Comparison of ENCODE assay signal across 1 cellular context in the genomic region with DNA sequence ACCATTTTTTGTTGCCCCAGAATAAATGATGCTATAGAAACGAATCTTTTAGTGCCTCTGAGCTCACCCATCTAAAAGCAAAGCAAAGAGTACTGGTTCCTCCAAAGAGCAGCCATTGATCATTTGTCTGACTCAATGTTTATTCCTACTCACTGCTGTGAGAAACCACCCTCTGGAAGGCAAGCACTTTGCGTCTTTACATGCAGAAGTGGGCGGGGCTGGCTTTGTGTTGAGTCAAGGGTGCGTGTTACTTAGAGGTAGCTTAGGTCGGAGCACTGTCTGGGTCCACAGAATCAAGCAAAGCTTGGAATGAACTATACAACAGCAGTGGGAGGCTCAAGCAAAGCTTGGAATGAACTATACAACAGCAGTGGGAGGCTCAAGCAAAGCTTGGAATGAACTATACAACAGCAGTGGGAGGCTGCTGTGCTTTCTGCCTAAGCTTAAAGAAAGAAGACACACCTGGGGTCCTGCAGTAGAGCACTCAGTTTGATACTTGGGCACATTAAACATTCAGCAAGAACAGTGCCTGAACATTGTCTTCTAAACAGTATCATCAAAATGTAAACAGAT.
TF ChIP-seq lines count a peak whose summit lies in the region.

No MANE protein-coding gene starts in this region.

TF ChIP-seq in GM23338, 12 proteins besides CTCF, POLR2A, EP300 and RAD21 (continued from another document):
- TF ChIP-seq, protein P1, sequence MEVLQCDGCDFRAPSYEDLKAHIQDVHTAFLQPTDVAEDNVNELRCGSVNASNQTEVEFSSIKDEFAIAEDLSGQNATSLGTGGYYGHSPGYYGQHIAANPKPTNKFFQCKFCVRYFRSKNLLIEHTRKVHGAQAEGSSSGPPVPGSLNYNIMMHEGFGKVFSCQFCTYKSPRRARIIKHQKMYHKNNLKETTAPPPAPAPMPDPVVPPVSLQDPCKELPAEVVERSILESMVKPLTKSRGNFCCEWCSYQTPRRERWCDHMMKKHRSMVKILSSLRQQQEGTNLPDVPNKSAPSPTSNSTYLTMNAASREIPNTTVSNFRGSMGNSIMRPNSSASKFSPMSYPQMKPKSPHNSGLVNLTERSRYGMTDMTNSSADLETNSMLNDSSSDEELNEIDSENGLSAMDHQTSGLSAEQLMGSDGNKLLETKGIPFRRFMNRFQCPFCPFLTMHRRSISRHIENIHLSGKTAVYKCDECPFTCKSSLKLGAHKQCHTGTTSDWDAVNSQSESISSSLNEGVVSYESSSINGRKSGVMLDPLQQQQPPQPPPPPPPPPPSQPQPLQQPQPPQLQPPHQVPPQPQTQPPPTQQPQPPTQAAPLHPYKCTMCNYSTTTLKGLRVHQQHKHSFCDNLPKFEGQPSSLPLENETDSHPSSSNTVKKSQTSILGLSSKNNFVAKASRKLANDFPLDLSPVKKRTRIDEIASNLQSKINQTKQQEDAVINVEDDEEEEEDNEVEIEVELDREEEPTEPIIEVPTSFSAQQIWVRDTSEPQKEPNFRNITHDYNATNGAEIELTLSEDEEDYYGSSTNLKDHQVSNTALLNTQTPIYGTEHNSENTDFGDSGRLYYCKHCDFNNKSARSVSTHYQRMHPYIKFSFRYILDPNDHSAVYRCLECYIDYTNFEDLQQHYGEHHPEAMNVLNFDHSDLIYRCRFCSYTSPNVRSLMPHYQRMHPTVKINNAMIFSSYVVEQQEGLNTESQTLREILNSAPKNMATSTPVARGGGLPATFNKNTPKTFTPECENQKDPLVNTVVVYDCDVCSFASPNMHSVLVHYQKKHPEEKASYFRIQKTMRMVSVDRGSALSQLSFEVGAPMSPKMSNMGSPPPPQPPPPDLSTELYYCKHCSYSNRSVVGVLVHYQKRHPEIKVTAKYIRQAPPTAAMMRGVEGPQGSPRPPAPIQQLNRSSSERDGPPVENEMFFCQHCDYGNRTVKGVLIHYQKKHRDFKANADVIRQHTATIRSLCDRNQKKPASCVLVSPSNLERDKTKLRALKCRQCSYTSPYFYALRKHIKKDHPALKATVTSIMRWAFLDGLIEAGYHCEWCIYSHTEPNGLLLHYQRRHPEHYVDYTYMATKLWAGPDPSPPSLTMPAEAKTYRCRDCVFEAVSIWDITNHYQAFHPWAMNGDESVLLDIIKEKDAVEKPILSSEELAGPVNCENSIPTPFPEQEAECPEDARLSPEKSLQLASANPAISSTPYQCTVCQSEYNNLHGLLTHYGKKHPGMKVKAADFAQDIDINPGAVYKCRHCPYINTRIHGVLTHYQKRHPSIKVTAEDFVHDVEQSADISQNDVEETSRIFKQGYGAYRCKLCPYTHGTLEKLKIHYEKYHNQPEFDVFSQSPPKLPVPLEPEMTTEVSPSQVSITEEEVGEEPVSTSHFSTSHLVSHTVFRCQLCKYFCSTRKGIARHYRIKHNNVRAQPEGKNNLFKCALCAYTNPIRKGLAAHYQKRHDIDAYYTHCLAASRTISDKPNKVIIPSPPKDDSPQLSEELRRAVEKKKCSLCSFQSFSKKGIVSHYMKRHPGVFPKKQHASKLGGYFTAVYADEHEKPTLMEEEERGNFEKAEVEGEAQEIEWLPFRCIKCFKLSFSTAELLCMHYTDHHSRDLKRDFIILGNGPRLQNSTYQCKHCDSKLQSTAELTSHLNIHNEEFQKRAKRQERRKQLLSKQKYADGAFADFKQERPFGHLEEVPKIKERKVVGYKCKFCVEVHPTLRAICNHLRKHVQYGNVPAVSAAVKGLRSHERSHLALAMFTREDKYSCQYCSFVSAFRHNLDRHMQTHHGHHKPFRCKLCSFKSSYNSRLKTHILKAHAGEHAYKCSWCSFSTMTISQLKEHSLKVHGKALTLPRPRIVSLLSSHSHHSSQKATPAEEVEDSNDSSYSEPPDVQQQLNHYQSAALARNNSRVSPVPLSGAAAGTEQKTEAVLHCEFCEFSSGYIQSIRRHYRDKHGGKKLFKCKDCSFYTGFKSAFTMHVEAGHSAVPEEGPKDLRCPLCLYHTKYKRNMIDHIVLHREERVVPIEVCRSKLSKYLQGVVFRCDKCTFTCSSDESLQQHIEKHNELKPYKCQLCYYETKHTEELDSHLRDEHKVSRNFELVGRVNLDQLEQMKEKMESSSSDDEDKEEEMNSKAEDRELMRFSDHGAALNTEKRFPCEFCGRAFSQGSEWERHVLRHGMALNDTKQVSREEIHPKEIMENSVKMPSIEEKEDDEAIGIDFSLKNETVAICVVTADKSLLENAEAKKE (CRISPR knock-in tag; IDR thresholded peaks at IDR 0.05): no peak
- TF ChIP-seq ZNF114 (CRISPR knock-in tag; IDR thresholded peaks at IDR 0.05): no peak
- no peak for TF ChIP-seq STAT1 (IDR thresholded peaks at IDR 0.05; ENCODE audit: unreplicated experiment)
- TF ChIP-seq POLR2AphosphoS5 (IDR thresholded peaks at IDR 0.05; ENCODE audit: low read depth): no peak
TF ChIP-seq in GM23338: peak in this region for 0.
